7 cellular contexts compared by ENCODE assay signal in the genomic region with DNA sequence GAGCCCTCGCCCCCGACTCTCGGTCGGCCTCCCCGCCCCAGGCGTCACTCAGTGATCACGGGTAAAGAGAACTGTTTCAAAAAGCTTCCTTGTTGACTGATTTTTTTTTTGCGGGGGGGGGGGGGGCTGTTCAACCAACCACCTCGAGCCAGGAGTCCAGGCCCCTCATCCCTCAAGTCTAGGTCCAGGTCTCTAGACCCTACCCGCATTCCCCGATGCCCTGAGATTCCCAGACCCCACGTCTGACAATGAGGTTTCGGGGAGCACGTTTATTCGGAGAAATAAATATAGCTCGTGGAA. TPM values are rescaled to one million over a fixed set of nuclear protein-coding genes. Genes with fewer than 3 reads are reported as not detected.
A peak's percentile ranks its signal among the peaks of the same experiment; 100 is the strongest.
DNase-seq lines count a peak whose midpoint lies in the region; TF ChIP-seq lines count a peak whose summit lies in the region.
"Had no signal": no experiment of that assay in that cellular context is flagged by ENCODE, and none has a peak within 500 bp of the region (broad histone marks: within the 10 kb centered on the region; RNA-seq: fewer than 3 reads in every experiment).

No MANE protein-coding gene starts in this region.

- peak overlapping the region; percentile 78 for H3K4me2 ChIP-seq in trophoblast cell (ENCODE audit: low read length)

- H3K36me3 ChIP-seq in HUES6 (ENCODE audit: control insufficient read depth, insufficient read depth, low read length) (no peaks in the 10 kb centered on the region), colonic mucosa (no peaks in the 10 kb centered on the region), trophoblast cell (ENCODE audit: control insufficient read depth in 1 of 2, insufficient read depth in 2 of 2, low read length in 2 of 2) (no peaks in the 10 kb centered on the region)

- no peak overlapping the region for H3K9ac ChIP-seq in HUES6 (ENCODE audit: low read length)
- H3K9ac ChIP-seq in colonic mucosa (ENCODE audit: low read depth in 2 of 2, low read length in 2 of 2): peak overlapping the region; percentile 78 to 100
- H3K9ac ChIP-seq in trophoblast cell (ENCODE audit: low read length): no peak overlapping the region

- H2AK5ac ChIP-seq in trophoblast cell (ENCODE audit: low read length): no peak overlapping the region

- intact Hi-C loops in colonic mucosa (cut with DNase I): no loop called here

- no peak overlapping the region for H3K14ac ChIP-seq in trophoblast cell (ENCODE audit: low read length)

- H4K91ac ChIP-seq in trophoblast cell (ENCODE audit: low read depth, low read length): peak overlapping the region; percentile 70

- no peaks in the 10 kb centered on the region for H3K9me3 ChIP-seq in HUES6 (ENCODE audit: control insufficient read depth, insufficient read depth, low read depth, low read length)
- no peaks in the 10 kb centered on the region for H3K9me3 ChIP-seq in colonic mucosa
- H3K9me3 ChIP-seq in trophoblast cell (ENCODE audit: insufficient read depth, low read depth, low read length): peaks cover 12% of the 10 kb centered on the region

- H3K4me3 ChIP-seq in HUES6 (ENCODE audit: low read depth, low read length) (peak overlapping the region; percentile 92), colonic mucosa (peak overlapping the region; percentile 58), trophoblast cell (ENCODE audit: low read depth, low read length) (peak overlapping the region; percentile 74)

- H2BK12ac ChIP-seq in trophoblast cell (ENCODE audit: low read length): peak overlapping the region; percentile 25

- WGBS in trophoblast cell (ENCODE audit: extremely low coverage, insufficient coverage, insufficient read length): no CpG with 5 or more reads among the region's 16 CpGs

- peak overlapping the region; percentile 88 for H3K18ac ChIP-seq in trophoblast cell (ENCODE audit: low read length)

- DNase-seq in colonic mucosa (no peak), trophoblast cell (no peak), NCI-H2227 treated with DMSO at 0.1 percent for 48 hours (lab: John Stamatoyannopoulos, UW) (no peak), cortex of kidney (lab: John Stamatoyannopoulos, UW) (no peak)
- no peak for DNase-seq in stimulated activated CD4-positive, alpha-beta T cell treated with anti-CD3 and anti-CD28 coated beads, Interleukin-2, amount 100 ng/mL, for 24 hours
- DNase-seq: activated CD4-positive, alpha-beta T cell treated with anti-CD3 and anti-CD28 coated beads for 1 hour had no signal

- no peak overlapping the region for H3K23ac ChIP-seq in trophoblast cell (ENCODE audit: low read length)

- H3K27me3 ChIP-seq in HUES6 (ENCODE audit: control insufficient read depth, insufficient read depth, low read length) (peaks cover 31% of the 10 kb centered on the region), colonic mucosa (no peaks in the 10 kb centered on the region), trophoblast cell (ENCODE audit: insufficient read depth, low read length) (no peaks in the 10 kb centered on the region)

- peak overlapping the region; percentile 82 for H2AFZ ChIP-seq in trophoblast cell (ENCODE audit: insufficient read depth, low read length, poor library complexity)

- H3K79me2 ChIP-seq in trophoblast cell (ENCODE audit: control insufficient read depth, insufficient read depth, low read length, poor library complexity): peaks cover 2% of the 10 kb centered on the region

- H2BK120ac ChIP-seq in trophoblast cell (ENCODE audit: insufficient read depth, low read length, poor library complexity): no peak overlapping the region

- peaks cover 14% of the 10 kb centered on the region for H3K79me1 ChIP-seq in trophoblast cell (ENCODE audit: low read length)

- H4K12ac ChIP-seq in trophoblast cell (ENCODE audit: low read depth, low read length): peak overlapping the region; percentile 16

- H3K4me1 ChIP-seq in HUES6 (ENCODE audit: control insufficient read depth, insufficient read depth, low read length) (peaks cover 29% of the 10 kb centered on the region), colonic mucosa (no peaks in the 10 kb centered on the region), trophoblast cell (ENCODE audit: control insufficient read depth in 1 of 2, insufficient read depth in 2 of 2, low read length in 2 of 2) (peaks cover 6 to 27% of the 10 kb centered on the region in 2 experiments)

- no peak for TF ChIP-seq CTCF in colonic mucosa (IDR thresholded peaks at IDR 0.05)

- peak overlapping the region; percentile 31 for H3K4ac ChIP-seq in trophoblast cell (ENCODE audit: low read depth, low read length)

- no peak overlapping the region for H2BK5ac ChIP-seq in trophoblast cell (ENCODE audit: low read depth, low read length, poor library complexity)

- H4K8ac ChIP-seq in trophoblast cell (ENCODE audit: low read depth, low read length): peak overlapping the region; percentile 83

- H3K27ac ChIP-seq in HUES6 (ENCODE audit: low read depth, low read length): no peak overlapping the region
- peak overlapping the region; percentile 92 for H3K27ac ChIP-seq in colonic mucosa
- H3K27ac ChIP-seq in trophoblast cell (ENCODE audit: low read depth, low read length): no peak overlapping the region

RNA-seq across cellular contexts. Expression of gene HRC, which starts 4.3 kb away (rescaled TPM):
- 1 to 10 TPM in 1 of 2 donors, under 1 TPM in 1; 0.53 to 1.8 TPM for total RNA-seq in colonic mucosa
- 0.15 and 0.18 TPM in 2 replicates for polyA plus RNA-seq in trophoblast cell (2013)

RNA-seq across cellular contexts. Expression of gene TRPM4, which starts 6.7 kb away (rescaled TPM):
- 100 to 1,000 TPM; 175 to 307 TPM for total RNA-seq in colonic mucosa
- 21.0 and 24.3 TPM in 2 replicates for polyA plus RNA-seq in trophoblast cell (2013)

RNA-seq across cellular contexts. Expression of gene PPFIA3, which starts 31.6 kb away (rescaled TPM):
- total RNA-seq in colonic mucosa: 10 to 100 TPM; 27.5 to 36.3 TPM
- 4.6 and 5.4 TPM in 2 replicates for polyA plus RNA-seq in trophoblast cell (2013)

RNA-seq across cellular contexts. Expression of gene C19orf73, which starts 32.0 kb away (rescaled TPM):
- total RNA-seq in colonic mucosa: 1 to 10 TPM; 3.5 to 4.8 TPM
- 2.0 and 2.7 TPM in 2 replicates for polyA plus RNA-seq in trophoblast cell (2013)

RNA-seq across cellular contexts. Expression of gene LIN7B, which starts 36.7 kb away (rescaled TPM):
- total RNA-seq in colonic mucosa: 10 to 100 TPM; 11.8 to 14.6 TPM
- polyA plus RNA-seq in trophoblast cell (2013): 5.3 and 5.4 TPM in 2 replicates

Comparison
In these comparisons a context has a peak if more than half of its experiments do, and no peak if none do; other contexts are left out.
1. H3K9ac ChIP-seq: peak in colonic mucosa (2 of 2); none in HUES6 (single experiment) and trophoblast cell (single experiment).
2. Peak in every context shown above with its lines, with median percentiles within 50 percentile points of each other: H3K4me3 ChIP-seq.